Comparison of ENCODE assay signal across 35 cellular contexts in genomic region chr10:48241301-48241700, GRCh38. TPM values are rescaled to one million over a fixed set of nuclear protein-coding genes. Genes with fewer than 3 reads are reported as not detected.
"Had no signal": no experiment of that assay in that cellular context is flagged by ENCODE, and none has a peak within 500 bp of the region (broad histone marks: within the 10 kb centered on the region; RNA-seq: fewer than 3 reads in every experiment).

No MANE protein-coding gene starts in this region.

- H3K9me3 Mint-ChIP-seq: activated B cell treated with CpG ODN at 0.5 μM for 24 hours; activated CD4-positive, alpha-beta memory T cell treated with anti-CD3 and anti-CD28 coated beads for 36 hours; activated naive CD8-positive, alpha-beta T cell treated with anti-CD3 and anti-CD28 coated beads for 36 hours; activated T-cell treated with anti-CD3 and anti-CD28 coated beads, Interleukin-2, amount 50 U/mL, for 72 hours; activated T-helper 17 cell treated with anti-CD3 and anti-CD28 coated beads, Interleukin-2, amount 50 U/mL, for 72 hours; central memory CD8-positive, alpha-beta T cell had no signal

- H3K36me3 Mint-ChIP-seq: activated CD4-positive, alpha-beta memory T cell treated with anti-CD3 and anti-CD28 coated beads for 36 hours; activated naive CD8-positive, alpha-beta T cell treated with anti-CD3 and anti-CD28 coated beads for 36 hours had no signal

- DNase-seq: activated B cell treated with CpG ODN at 0.5 μM for 24 hours; activated CD4-positive, alpha-beta memory T cell treated with anti-CD3 and anti-CD28 coated beads for 36 hours; activated CD4-positive, alpha-beta T cell treated with anti-CD3 and anti-CD28 coated beads for 4 hours; activated CD4-positive, alpha-beta T cell treated with anti-CD3 and anti-CD28 coated beads, Interleukin-2, amount 50 U/mL, for 1 hour; activated CD4-positive, CD25-positive, alpha-beta regulatory T cell treated with anti-CD3 and anti-CD28 coated beads, Interleukin-2, amount 50 U/mL, for 72 hours; activated effector memory CD4-positive, alpha-beta T cell treated with anti-CD3 and anti-CD28 coated beads, Interleukin-2, amount 50 U/mL, for 16 hours; activated naive CD4-positive, alpha-beta T cell; activated naive CD4-positive, alpha-beta T cell treated with anti-CD3 and anti-CD28 coated beads, Interleukin-2, amount 50 U/mL, for 16 hours; activated naive CD8-positive, alpha-beta T cell treated with anti-CD3 and anti-CD28 coated beads for 36 hours; activated T-cell treated with anti-CD3 and anti-CD28 coated beads, Interleukin-2, amount 50 U/mL, for 1 hour; activated T-cell treated with anti-CD3 and anti-CD28 coated beads, Interleukin-2, amount 50 U/mL, for 72 hours; amniotic stem cell; aorta; brain microvascular endothelial cell; Karpas-422; MG63; NCI-H1048; NCI-H1105 treated with DMSO at 0.1 percent for 48 hours; NCI-H1436; NCI-H1694; NCI-H1930; NCI-H2081 treated with DMSO at 0.1 percent for 48 hours; NCI-H345; NCI-H524 treated with DMSO at 0.1 percent for 48 hours; Peyer's patch; RPMI8226; SW 1271; T-helper 1 cell; T-helper 2 cell; T-helper 9 cell had no signal

- H3K36me3 ChIP-seq: brain microvascular endothelial cell, MG63, Peyer's patch had no signal

- H3K27ac Mint-ChIP-seq: activated B cell treated with CpG ODN at 0.5 μM for 24 hours; activated CD4-positive, alpha-beta memory T cell treated with anti-CD3 and anti-CD28 coated beads for 36 hours; activated naive CD8-positive, alpha-beta T cell treated with anti-CD3 and anti-CD28 coated beads for 36 hours; activated T-cell treated with anti-CD3 and anti-CD28 coated beads, Interleukin-2, amount 50 U/mL, for 72 hours; activated T-helper 17 cell treated with anti-CD3 and anti-CD28 coated beads, Interleukin-2, amount 50 U/mL, for 72 hours had no signal

- H3K4me1 Mint-ChIP-seq: activated B cell treated with CpG ODN at 0.5 μM for 24 hours; activated naive CD8-positive, alpha-beta T cell treated with anti-CD3 and anti-CD28 coated beads for 36 hours; activated T-helper 17 cell treated with anti-CD3 and anti-CD28 coated beads, Interleukin-2, amount 50 U/mL, for 72 hours; central memory CD8-positive, alpha-beta T cell had no signal

- H3K27me3 ChIP-seq: brain microvascular endothelial cell, MG63, Peyer's patch had no signal

- H3K4me1 ChIP-seq: Peyer's patch had no signal

- H3K27me3 Mint-ChIP-seq: activated CD4-positive, alpha-beta memory T cell treated with anti-CD3 and anti-CD28 coated beads for 36 hours; activated naive CD8-positive, alpha-beta T cell treated with anti-CD3 and anti-CD28 coated beads for 36 hours had no signal

- H3K27ac ChIP-seq: brain microvascular endothelial cell, Peyer's patch, VCaP had no signal

- H3K4me3 ChIP-seq: MG63, Peyer's patch had no signal

- H3K4me3 Mint-ChIP-seq: activated B cell treated with CpG ODN at 0.5 μM for 24 hours; activated CD4-positive, alpha-beta memory T cell treated with anti-CD3 and anti-CD28 coated beads for 36 hours; activated naive CD8-positive, alpha-beta T cell treated with anti-CD3 and anti-CD28 coated beads for 36 hours; activated T-cell treated with anti-CD3 and anti-CD28 coated beads, Interleukin-2, amount 50 U/mL, for 72 hours; activated T-helper 17 cell treated with anti-CD3 and anti-CD28 coated beads, Interleukin-2, amount 50 U/mL, for 72 hours; central memory CD8-positive, alpha-beta T cell had no signal

- H3K9me3 ChIP-seq: MG63, Peyer's patch had no signal

- ATAC-seq: activated T-cell treated with anti-CD3 and anti-CD28 coated beads, Interleukin-2, amount 50 U/mL, for 72 hours; activated T-helper 17 cell treated with anti-CD3 and anti-CD28 coated beads, Interleukin-2, amount 50 U/mL, for 72 hours had no signal

RNA-seq across cellular contexts. Expression of gene FRMPD2, which starts 33.2 kb away (rescaled TPM):
- total RNA-seq: activated B cell treated with CpG ODN at 0.5 μM for 24 hours; activated CD4-positive, alpha-beta memory T cell treated with anti-CD3 and anti-CD28 coated beads for 36 hours; activated naive CD8-positive, alpha-beta T cell treated with anti-CD3 and anti-CD28 coated beads for 36 hours; activated T-cell treated with anti-CD3 and anti-CD28 coated beads, Interleukin-2, amount 50 U/mL, for 72 hours; aorta; chondrocyte; NCI-H460; Peyer's patch had no signal
- polyA plus RNA-seq: aorta had no signal
